ENCODE assay signal across 23 cellular contexts in genomic region chr16:875182-876040, GRCh38.
"Had no signal": no experiment of that assay in that cellular context is flagged by ENCODE, and none has a peak within 500 bp of the region (broad histone marks: within the 10 kb centered on the region; RNA-seq: fewer than 3 reads in every experiment).

No MANE protein-coding gene starts in this region.

- DNase-seq: activated CD4-positive, alpha-beta memory T cell treated with anti-CD3 and anti-CD28 coated beads, Interleukin-2, amount 10 ng/mL, durations not matched to agents 7 days and 5 days; activated CD4-positive, alpha-beta T cell treated with anti-CD3 and anti-CD28 coated beads, Interleukin-2, amount 50 U/mL, for 1 hour; activated gamma-delta T cell treated with Interleukin-2 at 50 U/mL for 16 hours; activated naive CD4-positive, alpha-beta T cell treated with anti-CD3 and anti-CD28 coated beads, Interleukin-2, amount 50 U/mL, for 16 hours; activated naive CD8-positive, alpha-beta T cell treated with anti-CD3 and anti-CD28 coated beads, Interleukin-2, amount 10 ng/mL, durations not matched to agents 7 days and 5 days; activated T-cell treated with anti-CD3 and anti-CD28 coated beads, Interleukin-2, amount 50 U/mL, for 72 hours; anterior cingulate cortex; NCI-H1092; NCI-H1417; NCI-H1694; NCI-H2029; NCI-H2107; NCI-H345; NCI-H510A; NCI-H526 treated with DMSO at 0.1 percent for 48 hours; SK-N-SH; WERI-Rb-1 had no signal

- ATAC-seq: activated CD4-positive, alpha-beta T cell treated with anti-CD3 and anti-CD28 coated beads for 36 hours; activated T-cell treated with anti-CD3 and anti-CD28 coated beads, Interleukin-2, amount 50 U/mL, for 72 hours had no signal

- H3K4me1 Mint-ChIP-seq: activated CD4-positive, alpha-beta memory T cell treated with anti-CD3 and anti-CD28 coated beads, Interleukin-2, amount 10 ng/mL, durations not matched to agents 7 days and 5 days; activated CD4-positive, alpha-beta T cell treated with anti-CD3 and anti-CD28 coated beads for 36 hours had no signal

- H3K27me3 Mint-ChIP-seq: activated CD4-positive, alpha-beta memory T cell treated with anti-CD3 and anti-CD28 coated beads, Interleukin-2, amount 10 ng/mL, durations not matched to agents 7 days and 5 days; activated CD4-positive, alpha-beta T cell treated with anti-CD3 and anti-CD28 coated beads for 36 hours; activated naive CD8-positive, alpha-beta T cell treated with anti-CD3 and anti-CD28 coated beads, Interleukin-2, amount 10 ng/mL, durations not matched to agents 7 days and 5 days had no signal

- H3K27ac Mint-ChIP-seq: activated CD4-positive, alpha-beta memory T cell treated with anti-CD3 and anti-CD28 coated beads, Interleukin-2, amount 10 ng/mL, durations not matched to agents 7 days and 5 days; activated CD4-positive, alpha-beta T cell treated with anti-CD3 and anti-CD28 coated beads for 36 hours; activated naive CD8-positive, alpha-beta T cell treated with anti-CD3 and anti-CD28 coated beads, Interleukin-2, amount 10 ng/mL, durations not matched to agents 7 days and 5 days; activated T-cell treated with anti-CD3 and anti-CD28 coated beads, Interleukin-2, amount 50 U/mL, for 72 hours; activated T-helper 2 cell treated with anti-CD3 and anti-CD28 coated beads, Interferon-gamma antibody, Interleukin-2, Interleukin-4, amounts not matched to agents 10 μg/mL and 5 μg/mL and 100 μg/mL, durations not matched to agents 14 hours and 24 hours and 36 hours; IgD-negative memory B cell had no signal

- H3K36me3 Mint-ChIP-seq: activated naive CD8-positive, alpha-beta T cell treated with anti-CD3 and anti-CD28 coated beads, Interleukin-2, amount 10 ng/mL, durations not matched to agents 7 days and 5 days had no signal

- H3K27ac ChIP-seq: adrenal gland, KMS-11, WERI-Rb-1 had no signal

- H3K9me3 ChIP-seq: adrenal gland, SJCRH30, SK-N-SH had no signal

- H3K4me3 Mint-ChIP-seq: activated CD4-positive, alpha-beta memory T cell treated with anti-CD3 and anti-CD28 coated beads, Interleukin-2, amount 10 ng/mL, durations not matched to agents 7 days and 5 days; activated CD4-positive, alpha-beta T cell treated with anti-CD3 and anti-CD28 coated beads for 36 hours; activated naive CD8-positive, alpha-beta T cell treated with anti-CD3 and anti-CD28 coated beads, Interleukin-2, amount 10 ng/mL, durations not matched to agents 7 days and 5 days; activated T-cell treated with anti-CD3 and anti-CD28 coated beads, Interleukin-2, amount 50 U/mL, for 72 hours; IgD-negative memory B cell had no signal

- H3K9ac ChIP-seq: KMS-11, SK-N-SH had no signal

- H3K9me3 Mint-ChIP-seq: activated CD4-positive, alpha-beta memory T cell treated with anti-CD3 and anti-CD28 coated beads, Interleukin-2, amount 10 ng/mL, durations not matched to agents 7 days and 5 days; activated naive CD8-positive, alpha-beta T cell treated with anti-CD3 and anti-CD28 coated beads, Interleukin-2, amount 10 ng/mL, durations not matched to agents 7 days and 5 days; activated T-cell treated with anti-CD3 and anti-CD28 coated beads, Interleukin-2, amount 50 U/mL, for 72 hours; activated T-helper 2 cell treated with anti-CD3 and anti-CD28 coated beads, Interferon-gamma antibody, Interleukin-2, Interleukin-4, amounts not matched to agents 10 μg/mL and 5 μg/mL and 100 μg/mL, durations not matched to agents 14 hours and 24 hours and 36 hours; IgD-negative memory B cell had no signal

- H3K27me3 ChIP-seq: adrenal gland, SJCRH30 had no signal

- H3K4me2 ChIP-seq: KMS-11, SK-N-SH had no signal

- H3K36me3 ChIP-seq: adrenal gland, SJCRH30, WERI-Rb-1 had no signal

- H3K4me3 ChIP-seq: adrenal gland, SJCRH30 had no signal

- H3K4me1 ChIP-seq: adrenal gland had no signal
